ENCODE assay signal across 1 cellular context in genomic region chr3:14431556-14431927, GRCh38.
TF ChIP-seq lines count a peak whose summit lies in the region.

No MANE protein-coding gene starts in this region.

TF ChIP-seq in GM12878, 131 proteins besides CTCF, POLR2A, EP300 and RAD21 (continued from another document):
- TF ChIP-seq EGR1 (IDR thresholded peaks at IDR 0.05; ENCODE audit: borderline replicate concordance in 1 of 2, low read depth in 2 of 2, low read length in 2 of 2) (0 out of 3 replicates have a peak, but pooled peaks of 1 of the 2 experiments have one; percentile 14), CEBPB (IDR thresholded peaks at IDR 0.05; ENCODE audit: borderline replicate concordance in 1 of 2, low read depth in 2 of 2, low read length in 2 of 2) (no peak), NR2F1 (conservative IDR thresholded peaks at IDR 0.05) (no peak), SMC3 (IDR thresholded peaks at IDR 0.05; ENCODE audit: borderline replicate concordance, low read length) (peak; percentile 36), SPI1 (IDR thresholded peaks at IDR 0.05; ENCODE audit: borderline replicate concordance, insufficient read depth, low read depth, low read length) (peak; percentile 66), CREM (IDR thresholded peaks at IDR 0.05; ENCODE audit: low read depth) (0 out of 2 replicates have a peak, but pooled peaks have one; percentile 6), SIX5 (IDR thresholded peaks at IDR 0.05; ENCODE audit: low read depth, low read length, severe bottlenecking) (no peak), ZNF24 (IDR thresholded peaks at IDR 0.05) (no peak), ATF3 (IDR thresholded peaks at IDR 0.05; ENCODE audit: borderline replicate concordance, extremely low read depth, low read depth, low read length) (no peak), JUND (IDR thresholded peaks at IDR 0.05; ENCODE audit: low read depth, low read length) (no peak)
- TF ChIP-seq, protein P1, sequence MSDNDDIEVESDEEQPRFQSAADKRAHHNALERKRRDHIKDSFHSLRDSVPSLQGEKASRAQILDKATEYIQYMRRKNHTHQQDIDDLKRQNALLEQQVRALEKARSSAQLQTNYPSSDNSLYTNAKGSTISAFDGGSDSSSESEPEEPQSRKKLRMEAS (IDR thresholded peaks at IDR 0.05; ENCODE audit: low read depth, low read length): peak; percentile 14; the same call in 1 of the 2 replicates
- TF ChIP-seq, protein P2, sequence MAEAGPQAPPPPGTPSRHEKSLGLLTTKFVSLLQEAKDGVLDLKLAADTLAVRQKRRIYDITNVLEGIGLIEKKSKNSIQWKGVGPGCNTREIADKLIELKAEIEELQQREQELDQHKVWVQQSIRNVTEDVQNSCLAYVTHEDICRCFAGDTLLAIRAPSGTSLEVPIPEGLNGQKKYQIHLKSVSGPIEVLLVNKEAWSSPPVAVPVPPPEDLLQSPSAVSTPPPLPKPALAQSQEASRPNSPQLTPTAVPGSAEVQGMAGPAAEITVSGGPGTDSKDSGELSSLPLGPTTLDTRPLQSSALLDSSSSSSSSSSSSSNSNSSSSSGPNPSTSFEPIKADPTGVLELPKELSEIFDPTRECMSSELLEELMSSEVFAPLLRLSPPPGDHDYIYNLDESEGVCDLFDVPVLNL (IDR thresholded peaks at IDR 0.05; ENCODE audit: low read depth, low read length): no peak
